ENCODE assay signal across 16 cellular contexts in genomic region chr10:46105416-46105815, GRCh38. TPM values are rescaled to one million over a fixed set of nuclear protein-coding genes. Genes with fewer than 3 reads are reported as not detected.
DNase-seq lines count a peak whose midpoint lies in the region; ATAC-seq and TF ChIP-seq lines count a peak whose summit lies in the region.
"Not testable (repeated sequence)": the region's sequence is repeated elsewhere in the genome, so short reads cannot be mapped to it uniquely, and the experiment has no call there.
"Had no signal": no experiment of that assay in that cellular context is flagged by ENCODE, and none has a peak within 500 bp of the region (broad histone marks: within the 10 kb centered on the region; RNA-seq: fewer than 3 reads in every experiment).

No MANE protein-coding gene starts in this region.

- H3K27me3 ChIP-seq in CD4-positive, alpha-beta T cell (ENCODE audit: control insufficient read depth, insufficient read depth, low read length) = not testable (repeated sequence)
- H3K27me3 ChIP-seq in HUES6 (ENCODE audit: control insufficient read depth, insufficient read depth, low read length) (peaks cover 30% of the 10 kb centered on the region), iPS-18a (ENCODE audit: control insufficient read depth, insufficient read depth, low read length) (peaks cover 36% of the 10 kb centered on the region)

- not testable (repeated sequence) for BruUV-seq in MCF 10A (replicated peaks; lab: Mats Ljungman, UMichigan)

- CTCF ChIA-PET in CD4-positive, alpha-beta T cell (lab: Charles Lee); MCF 10A (lab: Yijun Ruan, JAX): not testable (repeated sequence)
- CTCF ChIA-PET in activated CD4-positive, alpha-beta T cell treated with anti-CD3 and anti-CD28 coated beads for 36 hours (lab: Charles Lee) = interaction anchor here (1.1 kb wide), 1 partner anchor 76 kb away, joined by 3 read pairs; no protein-coding TSS in a partner anchor

- peak overlapping the region; percentile 91 for H3K4me3 Mint-ChIP-seq in CD4-positive, alpha-beta T cell
- peak overlapping the region; percentile 73 for H3K4me3 Mint-ChIP-seq in activated CD4-positive, alpha-beta T cell treated with anti-CD3 and anti-CD28 coated beads for 36 hours
- peak overlapping the region; percentile 92 for H3K4me3 Mint-ChIP-seq in activated T-helper 17 cell treated with anti-CD3 and anti-CD28 coated beads, Interleukin-2, amount 50 U/mL, for 72 hours
- peak overlapping the region; percentile 65 for H3K4me3 Mint-ChIP-seq in MCF 10A (ENCODE audit: unreplicated experiment)
- H3K4me3 Mint-ChIP-seq in natural killer cell treated with Interleukin-12 subunit alpha and Interleukin-12 subunit beta and Interleukin-15 and Interleukin-18, amount 100 ng/mL, for 72 hours = peak overlapping the region; percentile 72
- H3K4me3 Mint-ChIP-seq in stimulated activated naive B cell treated with anti-CD40 and anti-IgM and Interleukin-4, amounts not matched to agents 10 μg/mL and 1 μg/mL and 100 μg/mL, for 72 hours = peak overlapping the region; percentile 67 to 72

- POLR2A ChIA-PET in CD4-positive, alpha-beta T cell (lab: Charles Lee); MCF 10A (lab: Yijun Ruan, JAX): not testable (repeated sequence)
- POLR2A ChIA-PET in activated CD4-positive, alpha-beta T cell treated with anti-CD3 and anti-CD28 coated beads for 36 hours (lab: Charles Lee) = interaction anchor here (0.6 kb wide), 1 partner anchor 1124 kb away, joined by 3 read pairs; no protein-coding TSS in a partner anchor

- not testable (repeated sequence) for H3K9ac ChIP-seq in HUES6 (ENCODE audit: low read length); iPS-18a (ENCODE audit: low read length)

- ATAC-seq in CD4-positive, alpha-beta T cell (ENCODE audit: poor library complexity); activated CD4-positive, alpha-beta T cell treated with anti-CD3 and anti-CD28 coated beads for 36 hours; activated T-helper 17 cell treated with anti-CD3 and anti-CD28 coated beads, Interleukin-2, amount 50 U/mL, for 72 hours (replicated peaks); natural killer cell treated with Interleukin-12 subunit alpha and Interleukin-12 subunit beta and Interleukin-15 and Interleukin-18, amount 100 ng/mL, for 72 hours; stimulated activated naive B cell treated with anti-CD40 and anti-IgM and Interleukin-4, amounts not matched to agents 10 μg/mL and 1 μg/mL and 100 μg/mL, for 72 hours (replicated peaks): not testable (repeated sequence)

- not testable (repeated sequence) for TF ChIP-seq CTCF in CD4-positive, alpha-beta T cell (IDR thresholded peaks at IDR 0.05); MCF 10A (IDR thresholded peaks at IDR 0.05; ENCODE audit: unreplicated experiment)

- H3K27ac Mint-ChIP-seq in CD4-positive, alpha-beta T cell = peak overlapping the region; percentile 81
- H3K27ac Mint-ChIP-seq in activated CD4-positive, alpha-beta T cell treated with anti-CD3 and anti-CD28 coated beads for 36 hours; activated T-helper 17 cell treated with anti-CD3 and anti-CD28 coated beads, Interleukin-2, amount 50 U/mL, for 72 hours; MCF 10A (ENCODE audit: low read depth, unreplicated experiment); natural killer cell treated with Interleukin-12 subunit alpha and Interleukin-12 subunit beta and Interleukin-15 and Interleukin-18, amount 100 ng/mL, for 72 hours: not testable (repeated sequence)
- H3K27ac Mint-ChIP-seq in stimulated activated naive B cell treated with anti-CD40 and anti-IgM and Interleukin-4, amounts not matched to agents 10 μg/mL and 1 μg/mL and 100 μg/mL, for 72 hours = peak overlapping the region; percentile 27

- DNase-seq in CD4-positive, alpha-beta T cell; activated CD4-positive, alpha-beta T cell treated with anti-CD3 and anti-CD28 coated beads for 36 hours; MCF 10A (ENCODE audit: unreplicated experiment); natural killer cell treated with Interleukin-12 subunit alpha and Interleukin-12 subunit beta and Interleukin-15 and Interleukin-18, amount 100 ng/mL, for 72 hours (ENCODE audit: low spot score); stimulated activated naive B cell treated with anti-CD40 and anti-IgM and Interleukin-4, amounts not matched to agents 10 μg/mL and 1 μg/mL and 100 μg/mL, for 72 hours: not testable (repeated sequence)

- H3K4me3 ChIP-seq in HUES6 (ENCODE audit: low read depth, low read length) (peak overlapping the region; percentile 70), iPS-18a (ENCODE audit: low read length) (peak overlapping the region; percentile 63)

- intact Hi-C loops in CD4-positive, alpha-beta T cell (cut with DNase I, micrococcal nuclease); activated CD4-positive, alpha-beta T cell treated with anti-CD3 and anti-CD28 coated beads for 36 hours (cut with DNase I, micrococcal nuclease); MCF 10A (cut with micrococcal nuclease): not testable (repeated sequence)

- not testable (repeated sequence) for H3K9me3 Mint-ChIP-seq in CD4-positive, alpha-beta T cell; activated CD4-positive, alpha-beta T cell treated with anti-CD3 and anti-CD28 coated beads for 36 hours (ENCODE audit: low read depth); activated T-helper 17 cell treated with anti-CD3 and anti-CD28 coated beads, Interleukin-2, amount 50 U/mL, for 72 hours; MCF 10A (ENCODE audit: unreplicated experiment); natural killer cell treated with Interleukin-12 subunit alpha and Interleukin-12 subunit beta and Interleukin-15 and Interleukin-18, amount 100 ng/mL, for 72 hours; stimulated activated naive B cell treated with anti-CD40 and anti-IgM and Interleukin-4, amounts not matched to agents 10 μg/mL and 1 μg/mL and 100 μg/mL, for 72 hours

- H3K36me3 Mint-ChIP-seq in CD4-positive, alpha-beta T cell (ENCODE audit: low read depth); activated CD4-positive, alpha-beta T cell treated with anti-CD3 and anti-CD28 coated beads for 36 hours (ENCODE audit: low read depth); activated T-helper 17 cell treated with anti-CD3 and anti-CD28 coated beads, Interleukin-2, amount 50 U/mL, for 72 hours (ENCODE audit: low read depth); MCF 10A (ENCODE audit: insufficient read depth, unreplicated experiment); natural killer cell treated with Interleukin-12 subunit alpha and Interleukin-12 subunit beta and Interleukin-15 and Interleukin-18, amount 100 ng/mL, for 72 hours; stimulated activated naive B cell treated with anti-CD40 and anti-IgM and Interleukin-4, amounts not matched to agents 10 μg/mL and 1 μg/mL and 100 μg/mL, for 72 hours: not testable (repeated sequence)

- not testable (repeated sequence) for H3K4me1 ChIP-seq in HUES6 (ENCODE audit: control insufficient read depth, insufficient read depth, low read length); iPS-18a (ENCODE audit: control insufficient read depth, low read depth, low read length)

- not testable (repeated sequence) for H3K36me3 ChIP-seq in HUES6 (ENCODE audit: control insufficient read depth, insufficient read depth, low read length); iPS-18a (ENCODE audit: control insufficient read depth, low read depth, low read length)

- peaks cover 17% of the 10 kb centered on the region for H3K4me1 Mint-ChIP-seq in CD4-positive, alpha-beta T cell (ENCODE audit: low read depth)
- peaks cover 14% of the 10 kb centered on the region for H3K4me1 Mint-ChIP-seq in activated CD4-positive, alpha-beta T cell treated with anti-CD3 and anti-CD28 coated beads for 36 hours
- H3K4me1 Mint-ChIP-seq in activated T-helper 17 cell treated with anti-CD3 and anti-CD28 coated beads, Interleukin-2, amount 50 U/mL, for 72 hours; MCF 10A (ENCODE audit: insufficient read depth, unreplicated experiment): not testable (repeated sequence)
- peaks cover 8 to 11% of the 10 kb centered on the region in 2 donors for H3K4me1 Mint-ChIP-seq in natural killer cell treated with Interleukin-12 subunit alpha and Interleukin-12 subunit beta and Interleukin-15 and Interleukin-18, amount 100 ng/mL, for 72 hours (ENCODE audit: low read depth in 2 of 2)
- peaks cover 8 to 10% of the 10 kb centered on the region in 2 donors for H3K4me1 Mint-ChIP-seq in stimulated activated naive B cell treated with anti-CD40 and anti-IgM and Interleukin-4, amounts not matched to agents 10 μg/mL and 1 μg/mL and 100 μg/mL, for 72 hours

- H3K27me3 Mint-ChIP-seq in CD4-positive, alpha-beta T cell; activated CD4-positive, alpha-beta T cell treated with anti-CD3 and anti-CD28 coated beads for 36 hours; activated T-helper 17 cell treated with anti-CD3 and anti-CD28 coated beads, Interleukin-2, amount 50 U/mL, for 72 hours: not testable (repeated sequence)
- peaks cover 41% of the 10 kb centered on the region for H3K27me3 Mint-ChIP-seq in MCF 10A (ENCODE audit: insufficient read depth, unreplicated experiment)
- peaks cover 10 to 11% of the 10 kb centered on the region in 2 donors for H3K27me3 Mint-ChIP-seq in natural killer cell treated with Interleukin-12 subunit alpha and Interleukin-12 subunit beta and Interleukin-15 and Interleukin-18, amount 100 ng/mL, for 72 hours
- peaks cover 9 to 31% of the 10 kb centered on the region in 2 donors for H3K27me3 Mint-ChIP-seq in stimulated activated naive B cell treated with anti-CD40 and anti-IgM and Interleukin-4, amounts not matched to agents 10 μg/mL and 1 μg/mL and 100 μg/mL, for 72 hours

- not testable (repeated sequence) for H3K9me3 ChIP-seq in CD4-positive, alpha-beta T cell (ENCODE audit: control insufficient read depth, low read length); HUES6 (ENCODE audit: control insufficient read depth, insufficient read depth, low read depth, low read length); iPS-18a (ENCODE audit: control insufficient read depth, low read depth, low read length)

- not testable (repeated sequence) for H3K27ac ChIP-seq in CD4-positive, alpha-beta T cell (ENCODE audit: low read depth, low read length); HUES6 (ENCODE audit: low read depth, low read length); iPS-18a (ENCODE audit: low read length)

RNA-seq across cellular contexts. Expression of gene MSMB, which starts 59.3 kb away (rescaled TPM):
- total RNA-seq in CD4-positive, alpha-beta T cell = not detected
- total RNA-seq in activated CD4-positive, alpha-beta T cell treated with anti-CD3 and anti-CD28 coated beads for 36 hours = not detected
- total RNA-seq in activated T-helper 17 cell treated with anti-CD3 and anti-CD28 coated beads, Interleukin-2, amount 50 U/mL, for 72 hours = not detected
- not detected in 2 replicates for total RNA-seq in MCF 10A (2022)
- not detected for total RNA-seq in natural killer cell treated with Interleukin-12 subunit alpha and Interleukin-12 subunit beta and Interleukin-15 and Interleukin-18, amount 100 ng/mL, for 72 hours
- total RNA-seq: adrenal gland, Daoy, fibroblast of villous mesenchyme, H7, lung microvascular endothelial cell, M059J, osteoblast, tibial nerve had no signal
